1 cellular context compared by ENCODE assay signal in the genomic region with DNA sequence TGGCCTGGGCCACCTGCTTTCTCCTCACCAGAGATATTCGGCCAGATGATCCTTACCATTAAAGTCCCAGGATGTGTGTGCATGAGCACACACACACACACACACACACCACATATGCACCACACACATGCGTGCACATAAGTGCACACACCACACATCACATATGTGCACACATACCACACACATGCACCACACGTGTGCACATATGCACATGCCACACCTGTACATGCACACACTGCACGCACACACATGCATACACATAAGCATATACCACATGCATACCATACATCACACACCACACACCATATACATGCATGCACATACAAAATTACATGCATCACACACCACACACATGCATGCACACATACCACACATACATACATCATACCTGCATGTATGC.
TF ChIP-seq lines count a peak whose summit lies in the region.

No MANE protein-coding gene starts in this region.

TF ChIP-seq in IMR-90, 13 proteins besides CTCF, POLR2A, EP300 and RAD21:
- TF ChIP-seq SMC3 (IDR thresholded peaks at IDR 0.05; ENCODE audit: low read depth, low read length) (no peak), FOS (IDR thresholded peaks at IDR 0.05; ENCODE audit: low read depth, low read length) (no peak), RFX5 (IDR thresholded peaks at IDR 0.05; ENCODE audit: low read depth, low read length) (no peak), MXI1 (IDR thresholded peaks at IDR 0.05; ENCODE audit: borderline replicate concordance, low read depth, low read length) (no peak), MAZ (IDR thresholded peaks at IDR 0.05; ENCODE audit: borderline replicate concordance, low read depth, low read length) (no peak), NFE2L2 (IDR thresholded peaks at IDR 0.05; ENCODE audit: low read depth, low read length) (no peak), BHLHE40 (IDR thresholded peaks at IDR 0.05; ENCODE audit: low read depth, low read length) (no peak), MAFK (IDR thresholded peaks at IDR 0.05; ENCODE audit: low read depth, low read length) (no peak), CHD1 (IDR thresholded peaks at IDR 0.05; ENCODE audit: low read depth, low read length) (no peak), RCOR1 (IDR thresholded peaks at IDR 0.05; ENCODE audit: insufficient replicate concordance, low read length) (no peak), CEBPB (IDR thresholded peaks at IDR 0.05; ENCODE audit: low read depth, low read length) (no peak)
- TF ChIP-seq, protein P1, sequence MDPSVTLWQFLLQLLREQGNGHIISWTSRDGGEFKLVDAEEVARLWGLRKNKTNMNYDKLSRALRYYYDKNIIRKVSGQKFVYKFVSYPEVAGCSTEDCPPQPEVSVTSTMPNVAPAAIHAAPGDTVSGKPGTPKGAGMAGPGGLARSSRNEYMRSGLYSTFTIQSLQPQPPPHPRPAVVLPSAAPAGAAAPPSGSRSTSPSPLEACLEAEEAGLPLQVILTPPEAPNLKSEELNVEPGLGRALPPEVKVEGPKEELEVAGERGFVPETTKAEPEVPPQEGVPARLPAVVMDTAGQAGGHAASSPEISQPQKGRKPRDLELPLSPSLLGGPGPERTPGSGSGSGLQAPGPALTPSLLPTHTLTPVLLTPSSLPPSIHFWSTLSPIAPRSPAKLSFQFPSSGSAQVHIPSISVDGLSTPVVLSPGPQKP (IDR thresholded peaks at IDR 0.05; ENCODE audit: borderline replicate concordance, low read depth, low read length) = no peak
- TF ChIP-seq, protein P2, sequence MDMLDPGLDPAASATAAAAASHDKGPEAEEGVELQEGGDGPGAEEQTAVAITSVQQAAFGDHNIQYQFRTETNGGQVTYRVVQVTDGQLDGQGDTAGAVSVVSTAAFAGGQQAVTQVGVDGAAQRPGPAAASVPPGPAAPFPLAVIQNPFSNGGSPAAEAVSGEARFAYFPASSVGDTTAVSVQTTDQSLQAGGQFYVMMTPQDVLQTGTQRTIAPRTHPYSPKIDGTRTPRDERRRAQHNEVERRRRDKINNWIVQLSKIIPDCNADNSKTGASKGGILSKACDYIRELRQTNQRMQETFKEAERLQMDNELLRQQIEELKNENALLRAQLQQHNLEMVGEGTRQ (IDR thresholded peaks at IDR 0.05; ENCODE audit: low read depth, low read length) = no peak
